In the genomic region with DNA sequence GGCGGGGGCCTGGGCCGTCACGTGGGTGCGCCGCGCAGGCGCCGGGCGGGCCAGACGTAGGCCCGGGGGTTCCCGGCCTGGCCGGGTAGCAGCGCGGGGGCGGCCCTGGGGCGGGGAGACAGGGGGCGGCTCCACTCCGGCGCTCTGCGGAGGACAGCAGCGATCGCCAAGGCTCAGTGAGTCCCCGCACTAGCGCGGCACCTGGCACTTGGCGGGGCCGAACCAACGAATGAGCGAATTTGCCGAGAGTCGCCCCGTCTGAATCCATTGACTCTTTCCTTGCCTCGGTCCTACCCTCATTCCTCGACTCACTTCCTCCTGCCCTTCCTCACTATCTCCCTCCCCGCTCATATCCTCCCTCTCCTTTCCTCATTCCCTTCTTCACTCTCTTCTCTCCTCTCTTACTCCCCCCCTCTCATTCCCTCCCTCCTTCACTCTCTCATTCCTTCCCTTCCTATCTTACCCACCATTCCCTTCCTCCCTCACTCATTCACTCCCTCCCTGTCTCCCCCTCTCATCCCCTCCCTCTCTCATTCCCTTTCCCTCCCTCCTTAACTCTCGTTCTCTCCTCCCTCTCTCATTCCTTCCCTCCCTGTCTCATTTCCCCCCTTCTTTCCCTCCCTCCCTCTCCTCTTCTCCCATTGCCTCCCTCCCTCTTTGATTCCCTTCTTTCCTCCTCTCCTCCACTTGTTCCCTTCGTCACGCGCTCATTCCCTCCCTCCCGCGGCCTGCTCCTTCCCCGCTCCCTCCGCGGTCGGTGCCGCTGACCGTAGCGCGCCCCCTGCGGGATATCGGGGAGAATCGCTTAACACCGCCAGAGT, we compare ENCODE assay signal across 8 cellular contexts.
A peak's percentile ranks its signal among the peaks of the same experiment; 100 is the strongest.
DNase-seq lines count a peak whose midpoint lies in the region; ATAC-seq lines count a peak whose summit lies in the region.

No MANE protein-coding gene starts in this region.

- peak; percentile 83 for ATAC-seq in GM18502 (IDR thresholded peaks at IDR 0.05; ENCODE audit: poor library complexity, unreplicated experiment)
- ATAC-seq in HG02884 (IDR thresholded peaks at IDR 0.05; ENCODE audit: unreplicated experiment), result peak; percentile 78
- ATAC-seq in GM18870 (IDR thresholded peaks at IDR 0.05; ENCODE audit: unreplicated experiment), result no peak

- DNase-seq in NCI-H187 treated with DMSO at 0.1 percent for 48 hours (lab: John Stamatoyannopoulos, UW) (peak; percentile 63), T1000 (lab: John Stamatoyannopoulos, UW) (peak; percentile 82), astrocyte of the hippocampus (ENCODE audit: low read depth, low spot score) (peak; percentile 97), hippocampal formation (lab: John Stamatoyannopoulos, UW) (peak; percentile 81 to 91), retina (peak; percentile 86)
